Comparison of ENCODE assay signal across 9 cellular contexts in the genomic region with DNA sequence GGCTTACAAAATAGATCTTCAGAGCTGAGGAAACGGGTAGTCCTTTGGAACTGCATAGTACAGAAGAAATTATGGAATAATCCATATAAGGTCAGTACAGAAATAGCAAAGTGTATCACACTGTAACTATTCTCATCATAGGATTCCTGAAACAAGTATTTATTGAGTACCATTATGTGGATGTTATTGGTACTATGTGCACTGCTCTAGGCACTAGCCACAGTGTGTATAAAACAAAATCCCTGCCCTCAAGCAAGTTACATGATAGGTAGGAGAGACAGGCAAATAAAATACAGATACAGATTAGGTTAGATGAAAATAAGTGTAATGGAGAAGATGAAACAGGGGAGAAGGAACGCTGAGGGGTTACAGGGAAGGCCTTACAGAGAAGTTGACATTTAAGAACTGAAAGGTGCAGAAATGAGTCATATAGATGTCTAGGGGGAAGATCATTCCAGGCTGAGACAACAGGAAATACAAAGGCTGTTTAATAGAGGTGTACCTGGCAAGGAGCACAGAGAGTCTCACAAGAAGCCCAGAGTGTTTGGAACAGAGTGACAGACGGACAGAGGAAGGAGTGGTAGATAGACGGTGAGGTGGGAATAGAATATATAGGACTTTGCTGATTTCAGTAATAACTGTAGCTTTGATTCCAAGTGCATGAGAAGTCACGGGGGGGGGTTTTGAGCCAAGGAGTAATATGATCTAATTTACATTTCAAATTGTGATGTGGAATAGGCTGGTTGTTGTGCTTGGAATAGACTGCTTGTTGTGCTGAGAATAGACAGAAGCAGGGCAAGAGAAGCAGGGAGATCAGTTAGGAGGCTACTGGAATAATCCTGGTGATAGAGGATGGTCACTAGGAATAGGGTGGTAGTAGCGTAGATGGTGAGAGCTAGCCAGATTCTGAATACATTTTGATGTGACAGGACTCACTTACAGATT. TPM values are rescaled to one million over a fixed set of nuclear protein-coding genes. Genes with fewer than 3 reads are reported as not detected.
A peak's percentile ranks its signal among the peaks of the same experiment; 100 is the strongest.
DNase-seq lines count a peak whose midpoint lies in the region; TF ChIP-seq lines count a peak whose summit lies in the region.
"Had no signal": no experiment of that assay in that cellular context is flagged by ENCODE, and none has a peak within 500 bp of the region (broad histone marks: within the 10 kb centered on the region; RNA-seq: fewer than 3 reads in every experiment).

No MANE protein-coding gene starts in this region.

- H3K9me3 Mint-ChIP-seq in activated naive CD4-positive, alpha-beta T cell treated with anti-CD3 and anti-CD28 coated beads, Interleukin-2, amount 50 U/mL, for 24 hours, result no peaks in the 10 kb centered on the region
- no peaks in the 10 kb centered on the region for H3K9me3 Mint-ChIP-seq in activated naive CD4-positive, alpha-beta T cell treated with anti-CD3 and anti-CD28 coated beads, Interleukin-2, amount 10 ng/mL, durations not matched to agents 7 days and 5 days
- no peaks in the 10 kb centered on the region for H3K9me3 Mint-ChIP-seq in IgD-negative memory B cell
- no peaks in the 10 kb centered on the region for H3K9me3 Mint-ChIP-seq in neural progenitor cell
- H3K9me3 Mint-ChIP-seq in activated CD4-positive, alpha-beta T cell treated with anti-CD3 and anti-CD28 coated beads, Interleukin-2, amount 10 ng/mL, durations not matched to agents 7 days and 5 days, result no peaks in the 10 kb centered on the region
- no peaks in the 10 kb centered on the region for H3K9me3 Mint-ChIP-seq in progenitor cell of endocrine pancreas (ENCODE audit: low read depth)

- H4K20me1 ChIP-seq in neural progenitor cell (ENCODE audit: low read depth), result no peaks in the 10 kb centered on the region
- H4K20me1 ChIP-seq: BLaER1 treated with 17β-estradiol and CSF1 and Interleukin-3, amounts not matched to agents 10 nM and 100 nM had no signal

- H3K27ac ChIP-seq in esophagus squamous epithelium, result peak overlapping the region; percentile 40 to 80 (median 76)
- H3K27ac ChIP-seq in vagina, result peak overlapping the region; percentile 64
- no peak overlapping the region for H3K27ac ChIP-seq in neural progenitor cell
- H3K27ac ChIP-seq: BLaER1 treated with 17β-estradiol and CSF1 and Interleukin-3, amounts not matched to agents 10 nM and 100 nM had no signal

- TF ChIP-seq POLR2A in esophagus squamous epithelium (IDR thresholded peaks at IDR 0.05) (no peak), vagina (IDR thresholded peaks at IDR 0.05) (no peak)

- TF ChIP-seq CTCF in esophagus squamous epithelium (IDR thresholded peaks at IDR 0.05) (no peak), vagina (IDR thresholded peaks at IDR 0.05) (no peak), neural progenitor cell (IDR thresholded peaks at IDR 0.05) (no peak), progenitor cell of endocrine pancreas (IDR thresholded peaks at IDR 0.05; ENCODE audit: unreplicated experiment) (no peak)

- POLR2A ChIA-PET in activated CD4-positive, alpha-beta T cell treated with anti-CD3 and anti-CD28 coated beads, Interleukin-2, amount 10 ng/mL, durations not matched to agents 7 days and 5 days (lab: Charles Lee), result no interaction called here

- H3K4me1 Mint-ChIP-seq in activated naive CD4-positive, alpha-beta T cell treated with anti-CD3 and anti-CD28 coated beads, Interleukin-2, amount 50 U/mL, for 24 hours, result peaks cover 20% of the 10 kb centered on the region
- peaks cover 15% of the 10 kb centered on the region for H3K4me1 Mint-ChIP-seq in activated naive CD4-positive, alpha-beta T cell treated with anti-CD3 and anti-CD28 coated beads, Interleukin-2, amount 10 ng/mL, durations not matched to agents 7 days and 5 days
- peaks cover 8 to 15% (median 12%) of the 10 kb centered on the region in 3 donors for H3K4me1 Mint-ChIP-seq in IgD-negative memory B cell
- H3K4me1 Mint-ChIP-seq in neural progenitor cell, result no peaks in the 10 kb centered on the region
- H3K4me1 Mint-ChIP-seq in activated CD4-positive, alpha-beta T cell treated with anti-CD3 and anti-CD28 coated beads, Interleukin-2, amount 10 ng/mL, durations not matched to agents 7 days and 5 days, result peaks cover 13% of the 10 kb centered on the region
- H3K4me1 Mint-ChIP-seq in progenitor cell of endocrine pancreas (ENCODE audit: low read depth), result peaks cover 4% of the 10 kb centered on the region

- H3K4me1 ChIP-seq in esophagus squamous epithelium (peaks cover 4 to 71% (median 10%) of the 10 kb centered on the region in 3 donors), vagina (peaks cover 40% of the 10 kb centered on the region), neural progenitor cell (peaks cover 6% of the 10 kb centered on the region)
- H3K4me1 ChIP-seq: BLaER1 treated with 17β-estradiol and CSF1 and Interleukin-3, amounts not matched to agents 10 nM and 100 nM had no signal

- intact Hi-C loops in esophagus squamous epithelium (cut with DNase I) (no loop called here), vagina (cut with DNase I) (no loop called here)

- H3K27me3 ChIP-seq in esophagus squamous epithelium (no peaks in the 10 kb centered on the region), vagina (no peaks in the 10 kb centered on the region), neural progenitor cell (no peaks in the 10 kb centered on the region)
- H3K27me3 ChIP-seq: BLaER1 treated with 17β-estradiol and CSF1 and Interleukin-3, amounts not matched to agents 10 nM and 100 nM had no signal

- 44 to 60% methylated on average over 6 of the region's 6 CpGs for WGBS in esophagus squamous epithelium, 2 donors

- peak overlapping the region; percentile 92 for H3K27ac Mint-ChIP-seq in activated naive CD4-positive, alpha-beta T cell treated with anti-CD3 and anti-CD28 coated beads, Interleukin-2, amount 50 U/mL, for 24 hours
- H3K27ac Mint-ChIP-seq in activated naive CD4-positive, alpha-beta T cell treated with anti-CD3 and anti-CD28 coated beads, Interleukin-2, amount 10 ng/mL, durations not matched to agents 7 days and 5 days, result no peak overlapping the region
- H3K27ac Mint-ChIP-seq in IgD-negative memory B cell (peak overlapping the region; percentile 1 to 77 (median 31)), neural progenitor cell (no peak overlapping the region), progenitor cell of endocrine pancreas (no peak overlapping the region)
- H3K27ac Mint-ChIP-seq in activated CD4-positive, alpha-beta T cell treated with anti-CD3 and anti-CD28 coated beads, Interleukin-2, amount 10 ng/mL, durations not matched to agents 7 days and 5 days, result no peak overlapping the region

- no peaks in the 10 kb centered on the region for H3K79me2 ChIP-seq in neural progenitor cell (ENCODE audit: low read depth)

- CTCF ChIA-PET in activated naive CD4-positive, alpha-beta T cell treated with anti-CD3 and anti-CD28 coated beads, Interleukin-2, amount 10 ng/mL, durations not matched to agents 7 days and 5 days (lab: Charles Lee), result interaction anchor here (1.2 to 1.5 kb wide), 2 partner anchors 14 to 128 kb away, joined by 3 to 8 read pairs; a partner anchor contains a TSS
- CTCF ChIA-PET in activated CD4-positive, alpha-beta T cell treated with anti-CD3 and anti-CD28 coated beads, Interleukin-2, amount 10 ng/mL, durations not matched to agents 7 days and 5 days (lab: Charles Lee), result interaction anchor here (0.6 to 1.5 kb wide), 5 partner anchors 8 to 102 kb away, joined by 3 to 6 read pairs (median 3); a partner anchor contains a TSS

- no peak overlapping the region for H3K4me3 ChIP-seq in esophagus squamous epithelium
- H3K4me3 ChIP-seq in vagina, result no peak overlapping the region
- no peak overlapping the region for H3K4me3 ChIP-seq in neural progenitor cell
- H3K4me3 ChIP-seq: BLaER1 treated with 17β-estradiol and CSF1 and Interleukin-3, amounts not matched to agents 10 nM and 100 nM had no signal

- no peak overlapping the region for H2AFZ ChIP-seq in neural progenitor cell (replicated peaks)

- H3K36me3 ChIP-seq in esophagus squamous epithelium (peaks cover 0 to 84% (median 3%) of the 10 kb centered on the region in 3 donors), vagina (peaks cover 0 to 43% of the 10 kb centered on the region in 2 donors), neural progenitor cell (peaks cover 3% of the 10 kb centered on the region)

- H3F3A ChIP-seq in neural progenitor cell (ENCODE audit: low read depth), result no peaks in the 10 kb centered on the region

- no peak overlapping the region for H3K4me2 ChIP-seq in neural progenitor cell
- H3K4me2 ChIP-seq: BLaER1 treated with 17β-estradiol and CSF1 and Interleukin-3, amounts not matched to agents 10 nM and 100 nM had no signal

- no peak for DNase-seq in activated naive CD4-positive, alpha-beta T cell treated with anti-CD3 and anti-CD28 coated beads, Interleukin-2, amount 10 ng/mL, durations not matched to agents 7 days and 5 days
- DNase-seq in esophagus squamous epithelium (lab: John Stamatoyannopoulos, UW), result no peak
- no peak for DNase-seq in vagina (ENCODE audit: extremely low spot score in 2 of 2)
- no peak for DNase-seq in neural progenitor cell (ENCODE audit: low spot score)
- DNase-seq in activated CD4-positive, alpha-beta T cell treated with anti-CD3 and anti-CD28 coated beads, Interleukin-2, amount 10 ng/mL, durations not matched to agents 7 days and 5 days, result no peak
- no peak for DNase-seq in progenitor cell of endocrine pancreas (ENCODE audit: low spot score, unreplicated experiment)

- H3K9ac ChIP-seq in neural progenitor cell, result no peak overlapping the region
- H3K9ac ChIP-seq: BLaER1 treated with 17β-estradiol and CSF1 and Interleukin-3, amounts not matched to agents 10 nM and 100 nM had no signal

- peak overlapping the region; percentile 63 for H3K4me3 Mint-ChIP-seq in activated naive CD4-positive, alpha-beta T cell treated with anti-CD3 and anti-CD28 coated beads, Interleukin-2, amount 50 U/mL, for 24 hours
- H3K4me3 Mint-ChIP-seq in activated naive CD4-positive, alpha-beta T cell treated with anti-CD3 and anti-CD28 coated beads, Interleukin-2, amount 10 ng/mL, durations not matched to agents 7 days and 5 days, result no peak overlapping the region
- H3K4me3 Mint-ChIP-seq in IgD-negative memory B cell (no peak overlapping the region), neural progenitor cell (no peak overlapping the region), progenitor cell of endocrine pancreas (ENCODE audit: low read depth) (no peak overlapping the region)
- H3K4me3 Mint-ChIP-seq in activated CD4-positive, alpha-beta T cell treated with anti-CD3 and anti-CD28 coated beads, Interleukin-2, amount 10 ng/mL, durations not matched to agents 7 days and 5 days, result no peak overlapping the region

- H3K36me3 Mint-ChIP-seq in activated naive CD4-positive, alpha-beta T cell treated with anti-CD3 and anti-CD28 coated beads, Interleukin-2, amount 50 U/mL, for 24 hours, result peaks cover 11% of the 10 kb centered on the region
- peaks cover 34% of the 10 kb centered on the region for H3K36me3 Mint-ChIP-seq in activated naive CD4-positive, alpha-beta T cell treated with anti-CD3 and anti-CD28 coated beads, Interleukin-2, amount 10 ng/mL, durations not matched to agents 7 days and 5 days
- H3K36me3 Mint-ChIP-seq in IgD-negative memory B cell, result peaks cover 4% of the 10 kb centered on the region
- H3K36me3 Mint-ChIP-seq in neural progenitor cell, result peaks cover 15% of the 10 kb centered on the region
- H3K36me3 Mint-ChIP-seq in activated CD4-positive, alpha-beta T cell treated with anti-CD3 and anti-CD28 coated beads, Interleukin-2, amount 10 ng/mL, durations not matched to agents 7 days and 5 days (ENCODE audit: low read depth), result peaks cover 27% of the 10 kb centered on the region
- peaks cover 6% of the 10 kb centered on the region for H3K36me3 Mint-ChIP-seq in progenitor cell of endocrine pancreas (ENCODE audit: insufficient read depth)

- H3K9me3 ChIP-seq in esophagus squamous epithelium (no peaks in the 10 kb centered on the region), vagina (no peaks in the 10 kb centered on the region), neural progenitor cell (ENCODE audit: low read depth) (no peaks in the 10 kb centered on the region)
- H3K9me3 ChIP-seq: BLaER1 treated with 17β-estradiol and CSF1 and Interleukin-3, amounts not matched to agents 10 nM and 100 nM had no signal

- no peaks in the 10 kb centered on the region for H3K27me3 Mint-ChIP-seq in activated naive CD4-positive, alpha-beta T cell treated with anti-CD3 and anti-CD28 coated beads, Interleukin-2, amount 50 U/mL, for 24 hours
- no peaks in the 10 kb centered on the region for H3K27me3 Mint-ChIP-seq in activated naive CD4-positive, alpha-beta T cell treated with anti-CD3 and anti-CD28 coated beads, Interleukin-2, amount 10 ng/mL, durations not matched to agents 7 days and 5 days
- H3K27me3 Mint-ChIP-seq in IgD-negative memory B cell (no peaks in the 10 kb centered on the region), neural progenitor cell (ENCODE audit: insufficient read depth, low read depth) (no peaks in the 10 kb centered on the region), progenitor cell of endocrine pancreas (no peaks in the 10 kb centered on the region)
- no peaks in the 10 kb centered on the region for H3K27me3 Mint-ChIP-seq in activated CD4-positive, alpha-beta T cell treated with anti-CD3 and anti-CD28 coated beads, Interleukin-2, amount 10 ng/mL, durations not matched to agents 7 days and 5 days

RNA-seq across cellular contexts. Expression of a gene that starts 13.7 kb away (rescaled TPM):
- 73.6 TPM for polyA plus RNA-seq in IgD-negative memory B cell
- 10 to 100 TPM; 51.7 to 88.4 (median 56.9) TPM for total RNA-seq in esophagus squamous epithelium
- total RNA-seq in vagina, result 19.2 TPM
- 33.9 and 49.3 TPM in 2 replicates for total RNA-seq in neural progenitor cell (ENCODE audit: low replicate concordance)
- 10 to 100 TPM; 10.3 to 11.6 TPM for total RNA-seq in activated CD4-positive, alpha-beta T cell treated with anti-CD3 and anti-CD28 coated beads, Interleukin-2, amount 10 ng/mL, durations not matched to agents 7 days and 5 days
- 32.0 and 35.1 TPM in 2 replicates for total RNA-seq in progenitor cell of endocrine pancreas

RNA-seq across cellular contexts. Expression of a gene that starts 41.2 kb away (rescaled TPM):
- 0.10 TPM for polyA plus RNA-seq in IgD-negative memory B cell
- 10 to 100 TPM in 2 of 4 donors, 1 to 10 TPM in 1, under 1 TPM in 1; 0.42 to 66.8 (median 21.6) TPM for total RNA-seq in esophagus squamous epithelium
- total RNA-seq in vagina, result 62.9 TPM
- 0.51 TPM in 1 of 2 replicates, not detected in the other for total RNA-seq in neural progenitor cell (ENCODE audit: low replicate concordance)
- total RNA-seq in activated CD4-positive, alpha-beta T cell treated with anti-CD3 and anti-CD28 coated beads, Interleukin-2, amount 10 ng/mL, durations not matched to agents 7 days and 5 days, result not detected
- total RNA-seq in progenitor cell of endocrine pancreas, result not detected in 2 replicates

Comparison
In these comparisons a context has a peak if more than half of its experiments do, and no peak if none do; other contexts are left out.
1. H3K27ac Mint-ChIP-seq: peak in activated naive CD4-positive, alpha-beta T cell treated with anti-CD3 and anti-CD28 coated beads, Interleukin-2, amount 50 U/mL, for 24 hours (single experiment) and IgD-negative memory B cell (3 of 3); none in activated naive CD4-positive, alpha-beta T cell treated with anti-CD3 and anti-CD28 coated beads, Interleukin-2, amount 10 ng/mL, durations not matched to agents 7 days and 5 days (single experiment), neural progenitor cell (single experiment), activated CD4-positive, alpha-beta T cell treated with anti-CD3 and anti-CD28 coated beads, Interleukin-2, amount 10 ng/mL, durations not matched to agents 7 days and 5 days (single experiment) and progenitor cell of endocrine pancreas (single experiment).